ENCODE assay signal across 12 cellular contexts in the genomic region with DNA sequence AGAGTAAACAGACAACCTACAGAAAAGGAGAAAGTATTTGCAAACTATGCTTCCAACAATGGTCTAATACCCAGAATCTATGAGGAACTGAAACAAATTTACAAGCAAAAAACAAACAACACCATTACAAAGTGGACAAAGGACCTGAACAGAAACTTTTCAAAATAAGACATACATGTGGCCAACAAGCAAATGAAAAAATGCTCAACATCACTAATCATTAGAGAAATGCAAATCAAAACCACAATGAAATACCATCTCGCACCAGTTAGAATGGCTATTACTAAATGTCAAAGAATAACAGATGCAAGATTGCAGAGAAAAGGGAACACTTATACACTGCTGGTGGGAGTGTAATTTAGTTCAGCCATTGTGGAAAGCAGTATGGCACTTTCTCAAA.
A peak's percentile ranks its signal among the peaks of the same experiment; 100 is the strongest.
DNase-seq lines count a peak whose midpoint lies in the region; ATAC-seq and TF ChIP-seq lines count a peak whose summit lies in the region.
"Had no signal": no experiment of that assay in that cellular context is flagged by ENCODE, and none has a peak within 500 bp of the region (broad histone marks: within the 10 kb centered on the region; RNA-seq: fewer than 3 reads in every experiment).

No MANE protein-coding gene starts in this region.

- no peak overlapping the region for H3K4me3 ChIP-seq in GM12864 (ENCODE audit: low read depth, low read length)
- no peak overlapping the region for H3K4me3 ChIP-seq in CD8-positive, alpha-beta memory T cell (ENCODE audit: low read length)
- no peak overlapping the region for H3K4me3 ChIP-seq in CD4-positive, alpha-beta memory T cell (ENCODE audit: low read length in 2 of 2)
- H3K4me3 ChIP-seq in testis = no peak overlapping the region

- H3K36me3 ChIP-seq in CD8-positive, alpha-beta memory T cell (ENCODE audit: insufficient read depth, low read length) = no peaks in the 10 kb centered on the region
- no peaks in the 10 kb centered on the region for H3K36me3 ChIP-seq in CD4-positive, alpha-beta memory T cell (ENCODE audit: insufficient read depth, low read length)
- H3K36me3 ChIP-seq in testis (ENCODE audit: low read depth, missing control alignments) = no peaks in the 10 kb centered on the region

- H3K27me3 Mint-ChIP-seq in CD8-positive, alpha-beta memory T cell = no peaks in the 10 kb centered on the region
- no peaks in the 10 kb centered on the region for H3K27me3 Mint-ChIP-seq in CD4-positive, alpha-beta memory T cell

- no peak overlapping the region for H3K27ac Mint-ChIP-seq in CD8-positive, alpha-beta memory T cell
- no peak overlapping the region for H3K27ac Mint-ChIP-seq in CD4-positive, alpha-beta memory T cell

- intact Hi-C loops in CD4-positive, alpha-beta memory T cell (cut with micrococcal nuclease) = no loop called here
- intact Hi-C loops in testis (cut with DNase I; ENCODE audit: low total_unique reads) (no loop called here), left colon (cut with DNase I, micrococcal nuclease) (no loop called here)

- H3K9me3 ChIP-seq in CD8-positive, alpha-beta memory T cell (ENCODE audit: low read length) = no peaks in the 10 kb centered on the region
- no peaks in the 10 kb centered on the region for H3K9me3 ChIP-seq in CD4-positive, alpha-beta memory T cell (ENCODE audit: control insufficient read depth in 1 of 2, low read length in 2 of 2)
- no peaks in the 10 kb centered on the region for H3K9me3 ChIP-seq in testis

- CTCF ChIA-PET in CD8-positive, alpha-beta memory T cell (lab: Charles Lee) = no interaction called here
- CTCF ChIA-PET in CD4-positive, alpha-beta memory T cell (lab: Charles Lee; ENCODE audit: partially characterized antibody) = no interaction called here

- TF ChIP-seq CTCF in GM12864 (IDR thresholded peaks at IDR 0.05; ENCODE audit: low read depth, low read length, missing control alignments) (no peak), testis (IDR thresholded peaks at IDR 0.05) (no peak)

- whole genome bisulfite sequencing in testis, 2 donors = 80 to 94% methylated on average over 1 of the region's 1 CpG

- no peak for TF ChIP-seq POLR2A in testis (IDR thresholded peaks at IDR 0.05)

- H3K36me3 Mint-ChIP-seq in CD8-positive, alpha-beta memory T cell = peaks cover 11 to 23% (median 20%) of the 10 kb centered on the region in 3 donors
- H3K36me3 Mint-ChIP-seq in CD4-positive, alpha-beta memory T cell = peaks cover 7 to 30% of the 10 kb centered on the region in 2 donors

- POLR2A ChIA-PET in CD8-positive, alpha-beta memory T cell (lab: Charles Lee) = no interaction called here
- POLR2A ChIA-PET in CD4-positive, alpha-beta memory T cell (lab: Charles Lee; ENCODE audit: partially characterized antibody) = no interaction called here

- ATAC-seq in GM19372 (IDR thresholded peaks at IDR 0.05; ENCODE audit: low read depth, unreplicated experiment) (peak; percentile 71), HG02610 (IDR thresholded peaks at IDR 0.05; ENCODE audit: unreplicated experiment) (peak; percentile 79), HG03159 (IDR thresholded peaks at IDR 0.05; ENCODE audit: unreplicated experiment) (peak; percentile 82), left colon (no peak)
- ATAC-seq: foreskin keratinocyte had no signal

- H3K27me3 ChIP-seq in CD8-positive, alpha-beta memory T cell (ENCODE audit: insufficient read depth, low read length, poor library complexity, severe bottlenecking) = no peaks in the 10 kb centered on the region
- no peaks in the 10 kb centered on the region for H3K27me3 ChIP-seq in CD4-positive, alpha-beta memory T cell (ENCODE audit: insufficient read depth, low read length)
- H3K27me3 ChIP-seq in testis = no peaks in the 10 kb centered on the region
- H3K27me3 ChIP-seq: foreskin keratinocyte had no signal

- no peak overlapping the region for H3K4me3 Mint-ChIP-seq in CD8-positive, alpha-beta memory T cell
- H3K4me3 Mint-ChIP-seq in CD4-positive, alpha-beta memory T cell = no peak overlapping the region

- peaks cover 0 to 20% (median 4%) of the 10 kb centered on the region in 5 donors for H3K9me3 Mint-ChIP-seq in CD8-positive, alpha-beta memory T cell
- H3K9me3 Mint-ChIP-seq in CD4-positive, alpha-beta memory T cell = peaks cover 2 to 11% (median 4%) of the 10 kb centered on the region in 8 donors

- no peaks in the 10 kb centered on the region for H3K4me1 ChIP-seq in CD8-positive, alpha-beta memory T cell (ENCODE audit: insufficient read depth, low read length)
- H3K4me1 ChIP-seq in CD4-positive, alpha-beta memory T cell (ENCODE audit: insufficient read depth, low read length) = no peaks in the 10 kb centered on the region
- no peaks in the 10 kb centered on the region for H3K4me1 ChIP-seq in testis
- H3K4me1 ChIP-seq: foreskin keratinocyte had no signal

- DNase-seq in GM12864 (ENCODE audit: low read depth) = peak; percentile 57
- DNase-seq in CD8-positive, alpha-beta memory T cell = no peak
- no peak for DNase-seq in CD4-positive, alpha-beta memory T cell
- no peak for DNase-seq in testis
- no peak for DNase-seq in left colon
- DNase-seq: foreskin keratinocyte, KG1, kidney, NCI-H2029 treated with DMSO at 0.1 percent for 48 hours had no signal

- peaks cover 10 to 24% (median 22%) of the 10 kb centered on the region in 3 donors for H3K4me1 Mint-ChIP-seq in CD8-positive, alpha-beta memory T cell
- peaks cover 4 to 20% (median 8%) of the 10 kb centered on the region in 4 donors for H3K4me1 Mint-ChIP-seq in CD4-positive, alpha-beta memory T cell

- no peak overlapping the region for H3K27ac ChIP-seq in CD8-positive, alpha-beta memory T cell (ENCODE audit: low read depth, low read length)
- H3K27ac ChIP-seq in CD4-positive, alpha-beta memory T cell (ENCODE audit: low read depth, low read length) = no peak overlapping the region
- H3K27ac ChIP-seq in testis = no peak overlapping the region
- H3K27ac ChIP-seq: foreskin keratinocyte had no signal
